In the genomic region with DNA sequence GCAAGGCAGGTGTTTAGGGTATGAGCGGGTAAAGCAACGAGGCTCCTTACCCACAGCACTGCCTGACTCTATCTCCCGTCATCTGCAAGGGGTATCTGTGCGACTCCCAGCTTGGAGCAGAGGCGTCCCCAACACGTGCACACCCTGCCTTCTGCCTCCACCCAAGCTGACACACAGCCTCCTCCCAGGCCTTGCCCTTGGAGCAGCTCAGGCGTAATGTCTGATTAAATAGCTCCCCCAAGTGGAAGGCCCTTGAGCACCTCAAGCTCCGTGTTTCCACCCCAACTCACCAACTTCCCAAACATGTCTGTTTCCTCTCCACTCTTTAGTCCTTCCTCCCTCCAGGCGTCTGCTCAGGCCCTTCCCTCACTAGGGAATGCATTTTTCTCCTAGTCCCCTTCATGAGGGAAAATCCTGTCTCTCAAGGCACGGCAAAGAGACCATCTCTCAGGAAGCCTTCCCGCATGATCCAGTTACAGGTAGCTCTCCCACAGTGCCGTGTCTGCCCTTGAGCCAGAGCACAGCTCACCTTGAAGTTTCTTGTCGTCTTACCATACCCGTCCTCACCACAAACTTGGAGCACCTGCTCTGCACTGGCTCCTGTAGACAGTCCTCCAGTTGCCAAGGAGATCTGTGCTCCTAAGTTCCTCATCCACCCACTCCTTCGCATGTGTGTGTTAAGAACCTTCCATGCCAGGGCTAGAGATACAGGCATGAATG, we compare ENCODE assay signal across 8 cellular contexts. TPM values are rescaled to one million over a fixed set of nuclear protein-coding genes. Genes with fewer than 3 reads are reported as not detected.
DNase-seq lines count a peak whose midpoint lies in the region; ATAC-seq and TF ChIP-seq lines count a peak whose summit lies in the region.

No MANE protein-coding gene starts in this region.

- no peaks in the 10 kb centered on the region for H4K20me1 ChIP-seq in GM23248 (ENCODE audit: insufficient read depth)

- ATAC-seq in left lung: peak; percentile 98
- no peak for ATAC-seq in HG03025 (IDR thresholded peaks at IDR 0.05; ENCODE audit: low FRiP score, unreplicated experiment)

- no peaks in the 10 kb centered on the region for H3K9me3 ChIP-seq in GM23248 (ENCODE audit: low read depth)
- H3K9me3 ChIP-seq in NT2/D1 (ENCODE audit: insufficient read depth, low read length): no peaks in the 10 kb centered on the region
- H3K9me3 ChIP-seq in left lung: no peaks in the 10 kb centered on the region
- H3K9me3 ChIP-seq in transverse colon: no peaks in the 10 kb centered on the region

- H3K4me1 ChIP-seq in GM23248 (ENCODE audit: insufficient read depth) (no peaks in the 10 kb centered on the region), NT2/D1 (ENCODE audit: insufficient read depth, insufficient read length) (no peaks in the 10 kb centered on the region), left lung (no peaks in the 10 kb centered on the region), transverse colon (no peaks in the 10 kb centered on the region)

- WGBS in GM23248 (ENCODE audit: low coverage in 1 of 2, low lambda C conversion rate in 2 of 2, missing lambda C conversion rate in 2 of 2), 2 experiments: 37 to 40% methylated on average over 14 to 15 of the region's 15 CpGs
- WGBS in transverse colon (ENCODE audit: low coverage in 1 of 2), 2 donors: 28 to 65% methylated on average over 5 to 15 of the region's 15 CpGs

- in situ Hi-C loops in GM23248 (cut with MboI) (no loop called here), transverse colon (cut with MboI; ENCODE audit: low pct_ligation_motif_present in 1 of 4, low pct_unique_long_range_greater_than_20kb in 1 of 4, low sequenced_read_pairs in 3 of 4) (loop anchor here in 2 of 4 donors (25.0 kb wide), 1 partner anchor 95 kb away; no protein-coding TSS in a partner anchor)

- H2AFZ ChIP-seq in GM23248: no peak overlapping the region

- H3K27me3 ChIP-seq in GM23248 (replicated peaks; ENCODE audit: insufficient read depth): no peaks in the 10 kb centered on the region
- no peaks in the 10 kb centered on the region for H3K27me3 ChIP-seq in NT2/D1 (ENCODE audit: insufficient read depth, insufficient read length)
- H3K27me3 ChIP-seq in left lung: no peaks in the 10 kb centered on the region
- no peaks in the 10 kb centered on the region for H3K27me3 ChIP-seq in transverse colon

- H3K4me2 ChIP-seq in GM23248 (ENCODE audit: unreplicated experiment): no peak overlapping the region

- intact Hi-C loops in left lung (cut with DNase I): no loop called here
- intact Hi-C loops in transverse colon (cut with DNase I; ENCODE audit: low total_unique reads): no loop called here

- TF ChIP-seq CTCF in C4-2B (conservative IDR thresholded peaks at IDR 0.05) (peak; percentile 30), left lung (IDR thresholded peaks at IDR 0.05) (peak in 1 of 2 donors; percentile 35), transverse colon (IDR thresholded peaks at IDR 0.05) (peak; percentile 37 to 76 (median 50))

- TF ChIP-seq POLR2A in transverse colon (IDR thresholded peaks at IDR 0.05): no peak

- H3K9me2 ChIP-seq in GM23248 (ENCODE audit: insufficient read depth): no peaks in the 10 kb centered on the region

- no peaks in the 10 kb centered on the region for H3F3A ChIP-seq in GM23248 (ENCODE audit: insufficient read depth)

- H3K9ac ChIP-seq in GM23248 (no peak overlapping the region), NT2/D1 (ENCODE audit: insufficient read length, low read depth) (no peak overlapping the region)

- no peaks in the 10 kb centered on the region for H3K79me2 ChIP-seq in GM23248 (ENCODE audit: insufficient read depth)

- TF ChIP-seq EP300 in transverse colon (IDR thresholded peaks at IDR 0.05; ENCODE audit: low read depth): no peak

- H3K27ac ChIP-seq in C4-2B: no peak overlapping the region
- H3K27ac ChIP-seq in GM23248: no peak overlapping the region
- H3K27ac ChIP-seq in left lung: no peak overlapping the region
- no peak overlapping the region for H3K27ac ChIP-seq in transverse colon

- no peaks in the 10 kb centered on the region for H3K36me3 ChIP-seq in GM23248 (ENCODE audit: low read depth)
- peaks cover 21% of the 10 kb centered on the region for H3K36me3 ChIP-seq in NT2/D1 (ENCODE audit: insufficient read depth, insufficient read length, low read length)
- peaks cover 0 to 33% of the 10 kb centered on the region in 2 donors for H3K36me3 ChIP-seq in left lung
- peaks cover 0 to 9% (median 2%) of the 10 kb centered on the region in 4 donors for H3K36me3 ChIP-seq in transverse colon

- DNase-seq in GM23248 (peak; percentile 92), NT2/D1 (ENCODE audit: low read depth, low spot score) (peak; percentile 70), cerebellum (ENCODE audit: low spot score) (peak; percentile 18), left lung (peak in 1 of 2 donors; percentile 47), transverse colon (peak; percentile 64), SK-N-DZ (ENCODE audit: low spot score) (no peak)

- H3K4me3 ChIP-seq in GM23248 (no peak overlapping the region), NT2/D1 (ENCODE audit: insufficient read length, low read depth) (no peak overlapping the region), left lung (no peak overlapping the region), transverse colon (no peak overlapping the region)

RNA-seq across cellular contexts. Expression of gene CYB5R2, which starts 15.8 kb away (rescaled TPM):
- 6.2 and 11.5 TPM in 2 replicates for total RNA-seq in GM23248 (2014; rRNA removed; shearing (Covaris generic))
- polyA plus RNA-seq in GM23248 (2016; fragmentation: Nextera tagmentation; extraction: Ambion mirVana): 16.1 and 16.4 TPM in 2 replicates
- 2.5 TPM for total RNA-seq in cerebellum
- total RNA-seq in left lung: 10 to 100 TPM in 1 of 2 donors, 1 to 10 TPM in 1; 7.9 to 13.1 TPM
- 10 to 100 TPM in 1 of 4 donors, 1 to 10 TPM in 2, not detected in 1; 2.7 to 21.3 (median 4.2) TPM for total RNA-seq in transverse colon
- polyA plus RNA-seq in SK-N-DZ (2014; cell fraction: cytosol; rRNA removed): not detected in 2 replicates
- polyA plus RNA-seq in SK-N-DZ (2014; cell fraction: nucleus; rRNA removed): 0.05 TPM in 1 of 2 replicates, not detected in the other

RNA-seq across cellular contexts. Expression of gene OVCH2, which starts 48.8 kb away (rescaled TPM):
- total RNA-seq in GM23248 (2014; rRNA removed; shearing (Covaris generic)): not detected in 2 replicates
- polyA plus RNA-seq in GM23248 (2016; fragmentation: Nextera tagmentation; extraction: Ambion mirVana): 0.14 and 0.34 TPM in 2 replicates
- total RNA-seq in cerebellum (not detected), left lung (1 to 10 TPM in 1 of 2 donors, under 1 TPM in 1; 0.81 to 4.6 TPM), transverse colon (not detected)
- polyA plus RNA-seq in SK-N-DZ (2014; cell fraction: cytosol; rRNA removed): not detected in 2 replicates
- not detected in 2 replicates for polyA plus RNA-seq in SK-N-DZ (2014; cell fraction: nucleus; rRNA removed)
